Comparison of ENCODE assay signal across 7 cellular contexts in genomic region chr12:66131067-66131688, GRCh38. TPM values are rescaled to one million over a fixed set of nuclear protein-coding genes. Genes with fewer than 3 reads are reported as not detected.
DNase-seq lines count a peak whose midpoint lies in the region; ATAC-seq and TF ChIP-seq lines count a peak whose summit lies in the region.

No MANE protein-coding gene starts in this region.

- TF ChIP-seq CTCF in colonic mucosa (IDR thresholded peaks at IDR 0.05): no peak

- H3K4me3 ChIP-seq in colonic mucosa: peak overlapping the region; percentile 87

- no peaks in the 10 kb centered on the region for H3K27me3 ChIP-seq in colonic mucosa

- peaks cover 5% of the 10 kb centered on the region for H3K4me1 ChIP-seq in colonic mucosa

- H3K36me3 ChIP-seq in KOPT-K1 (ENCODE audit: insufficient read depth, low read length) (peaks cover 41% of the 10 kb centered on the region), colonic mucosa (no peaks in the 10 kb centered on the region)

- H3K27me3 Mint-ChIP-seq in naive thymus-derived CD8-positive, alpha-beta T cell: no peaks in the 10 kb centered on the region

- DNase-seq in colonic mucosa: no peak
- no peak for DNase-seq in naive thymus-derived CD8-positive, alpha-beta T cell
- no peak for DNase-seq in KG1 (lab: John Stamatoyannopoulos, UW)
- DNase-seq in GM19240 (ENCODE audit: insufficient read length, low spot score): no peak

- peak; percentile 10 for ATAC-seq in GM19035 (IDR thresholded peaks at IDR 0.05; ENCODE audit: unreplicated experiment)
- ATAC-seq in naive thymus-derived CD8-positive, alpha-beta T cell: peak; percentile 7 to 55
- no peak for ATAC-seq in HG02973 (IDR thresholded peaks at IDR 0.05; ENCODE audit: unreplicated experiment)

- H3K27ac ChIP-seq in KOPT-K1 (ENCODE audit: low read depth, low read length, poor library complexity, severe bottlenecking) (peak overlapping the region; percentile 82), colonic mucosa (peak overlapping the region; percentile 78)

- POLR2A ChIA-PET in naive thymus-derived CD8-positive, alpha-beta T cell (lab: Charles Lee): interaction anchor here (0.7 to 4.4 kb wide), 9 partner anchors 9 to 1611 kb away, joined by 3 to 59 read pairs (median 3); partner anchors contain the start of genes CAND1 and TMBIM4

- peak overlapping the region; percentile 82 to 98 (median 97) for H3K4me3 Mint-ChIP-seq in naive thymus-derived CD8-positive, alpha-beta T cell

- H3K9me3 ChIP-seq in KOPT-K1 (ENCODE audit: insufficient read depth, low read length, poor library complexity, severe bottlenecking) (no peaks in the 10 kb centered on the region), colonic mucosa (no peaks in the 10 kb centered on the region)

- H3K4me1 Mint-ChIP-seq in naive thymus-derived CD8-positive, alpha-beta T cell: peaks cover 26 to 63% (median 56%) of the 10 kb centered on the region in 4 donors

- peaks cover 11 to 33% (median 21%) of the 10 kb centered on the region in 3 donors for H3K36me3 Mint-ChIP-seq in naive thymus-derived CD8-positive, alpha-beta T cell

- H3K9ac ChIP-seq in colonic mucosa (ENCODE audit: low read depth in 2 of 2, low read length in 2 of 2): peak overlapping the region; percentile 77 to 78

- H3K9me3 Mint-ChIP-seq in naive thymus-derived CD8-positive, alpha-beta T cell: no peaks in the 10 kb centered on the region

- intact Hi-C loops in colonic mucosa (cut with DNase I): no loop called here

- peak overlapping the region; percentile 92 to 99 (median 98) for H3K27ac Mint-ChIP-seq in naive thymus-derived CD8-positive, alpha-beta T cell

RNA-seq across cellular contexts. Expression of gene LLPH, which starts 0.6 kb away (rescaled TPM):
- total RNA-seq in colonic mucosa: 10 to 100 TPM; 21.0 to 28.5 TPM
- total RNA-seq in naive thymus-derived CD8-positive, alpha-beta T cell: 10 to 100 TPM; 26.2 to 32.4 TPM
- 10 to 100 TPM; 29.3 to 38.8 (median 31.2) TPM for polyA plus RNA-seq in naive thymus-derived CD8-positive, alpha-beta T cell

RNA-seq across cellular contexts. Expression of gene TMBIM4, which starts 38.6 kb away (rescaled TPM):
- total RNA-seq in colonic mucosa: 100 to 1,000 TPM; 130 to 168 TPM
- total RNA-seq in naive thymus-derived CD8-positive, alpha-beta T cell: 10 to 100 TPM; 88.2 to 94.4 TPM
- polyA plus RNA-seq in naive thymus-derived CD8-positive, alpha-beta T cell: 100 to 1,000 TPM; 241 to 335 (median 328) TPM

RNA-seq across cellular contexts. Expression of gene IRAK3, which starts 57.8 kb away (rescaled TPM):
- total RNA-seq in colonic mucosa: 1 to 10 TPM; 3.3 to 3.6 TPM
- under 1 TPM; 0.14 to 0.26 TPM for total RNA-seq in naive thymus-derived CD8-positive, alpha-beta T cell
- under 1 TPM in 2 of 3 donors, not detected in 1; 0.03 to 0.06 TPM for polyA plus RNA-seq in naive thymus-derived CD8-positive, alpha-beta T cell
